In the genomic region with DNA sequence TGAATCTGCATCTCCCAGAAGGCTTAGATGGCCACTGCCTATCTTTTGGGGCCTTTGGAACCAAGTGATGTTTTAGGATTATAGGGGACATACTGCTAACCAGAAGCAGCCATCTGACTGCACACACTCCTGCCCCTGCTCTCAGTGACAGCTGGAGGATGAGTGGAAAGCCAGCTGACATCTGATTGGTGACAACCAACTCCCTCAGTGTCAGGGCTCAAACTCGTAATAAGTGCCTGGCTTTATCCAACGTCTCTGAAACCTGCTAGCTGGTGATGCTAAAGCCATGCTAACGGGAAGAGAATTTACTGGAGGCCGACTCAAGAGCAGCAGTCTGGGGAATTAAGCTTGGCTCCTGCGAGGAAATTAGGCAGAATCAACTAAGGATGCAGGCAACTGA, we compare ENCODE assay signal across 1 cellular context.
TF ChIP-seq lines count a peak whose summit lies in the region.

No MANE protein-coding gene starts in this region.

TF ChIP-seq in H1, 55 proteins besides CTCF, POLR2A, EP300 and RAD21:
- no peak for TF ChIP-seq ASH2L (IDR thresholded peaks at IDR 0.05; ENCODE audit: low read length)
- TF ChIP-seq CEBPB (IDR thresholded peaks at IDR 0.05; ENCODE audit: low read depth, low read length): no peak
- TF ChIP-seq CBX8 (IDR thresholded peaks at IDR 0.05; ENCODE audit: borderline replicate concordance, low read depth, low read length): no peak
